Comparison of ENCODE assay signal across 9 cellular contexts in genomic region chr5:67481362-67481761, GRCh38.
"Had no signal": no experiment of that assay in that cellular context is flagged by ENCODE, and none has a peak within 500 bp of the region (broad histone marks: within the 10 kb centered on the region; RNA-seq: fewer than 3 reads in every experiment).

No MANE protein-coding gene starts in this region.

- H3K36me3 ChIP-seq: HAP-1 had no signal

- H2AFZ ChIP-seq: GM23248 had no signal

- H3K4me3 ChIP-seq: GM23248, HAP-1, K562 had no signal

- H3K9me3 ChIP-seq: HAP-1 had no signal

- H3K4me1 ChIP-seq: HAP-1 had no signal

- ATAC-seq: HCT116, K562 had no signal

- DNase-seq: GM23248, GOT3, H7, HFFc6, IMR-90 had no signal

- H3K27ac ChIP-seq: GM23248 had no signal

- FAIRE-seq: HTR-8/SVneo, K562 had no signal

- H3K9ac ChIP-seq: GM23248 had no signal
